ENCODE assay signal across 1 cellular context in the genomic region with DNA sequence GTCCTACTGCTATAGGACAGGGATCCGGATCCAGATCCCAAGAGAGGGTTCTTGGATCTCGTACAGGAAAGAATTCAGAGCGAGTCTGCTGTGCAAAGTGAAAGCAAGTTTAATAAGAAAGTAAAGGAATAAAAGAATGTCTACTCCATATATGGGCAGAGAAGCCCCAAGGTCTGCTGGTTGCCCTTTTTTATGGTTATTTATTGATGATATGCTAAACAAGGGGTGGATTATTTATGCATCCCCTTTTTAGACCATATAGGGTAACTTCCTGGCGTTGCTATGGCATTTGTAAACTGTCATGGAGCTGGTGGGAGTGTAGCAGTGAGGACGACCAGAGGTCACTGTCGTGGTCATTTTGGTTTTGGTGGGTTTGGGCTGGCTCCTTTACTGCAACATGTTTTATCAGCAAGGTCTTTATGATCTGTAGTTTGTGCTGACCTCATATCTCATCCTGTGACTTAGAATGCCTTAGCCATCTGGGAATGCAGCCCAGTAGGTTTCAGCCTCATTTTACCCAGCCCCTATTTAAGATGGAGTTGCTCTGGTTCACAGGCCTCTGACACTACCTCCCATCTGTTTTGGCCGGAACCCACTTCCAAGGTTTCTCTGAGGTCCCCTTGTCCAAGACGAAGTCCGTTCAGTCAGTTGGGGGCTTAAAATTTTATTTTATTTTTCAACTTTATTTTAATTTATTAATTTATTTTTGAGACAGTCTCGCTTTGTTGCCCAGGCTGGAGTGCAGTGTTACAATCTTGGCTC.
A peak's percentile ranks its signal among the peaks of the same experiment; 100 is the strongest.
TF ChIP-seq lines count a peak whose summit lies in the region.
"Not testable (repeated sequence)": the region's sequence is repeated elsewhere in the genome, so short reads cannot be mapped to it uniquely, and the experiment has no call there.

No MANE protein-coding gene starts in this region.

TF ChIP-seq in K562, 482 proteins besides CTCF, POLR2A, EP300 and RAD21 (continued from another document and continues in another):
- TF ChIP-seq VEZF1 (CRISPR knock-in tag; IDR thresholded peaks at IDR 0.05) (peak; percentile 64), HIVEP1 (CRISPR knock-in tag; IDR thresholded peaks at IDR 0.05) (peak; percentile 95), ERF (CRISPR knock-in tag; IDR thresholded peaks at IDR 0.05) (peak; percentile 97), ZNF561 (CRISPR knock-in tag; conservative IDR thresholded peaks at IDR 0.05) (peak; percentile 85; the same call in 1 of the 2 replicates), ZNF75A (CRISPR knock-in tag; IDR thresholded peaks at IDR 0.05) (peak; percentile 82; the same call in 1 of the 2 replicates), PPARD (CRISPR knock-in tag; IDR thresholded peaks at IDR 0.05) (peak; percentile 74; the same call in 1 of the 2 replicates), ZNF311 (CRISPR knock-in tag; IDR thresholded peaks at IDR 0.05) (peak; percentile 95), TCFL5 (CRISPR knock-in tag; conservative IDR thresholded peaks at IDR 0.05) (peak; percentile 92), NFXL1 (CRISPR knock-in tag; IDR thresholded peaks at IDR 0.05) (peak; percentile 91), ZNF507 (tag; conservative IDR thresholded peaks at IDR 0.05) (peak; percentile 53), ZNF644 (tag; IDR thresholded peaks at IDR 0.05; ENCODE audit: low read depth) (peak; percentile 98), YY1 (IDR thresholded peaks at IDR 0.05; ENCODE audit: borderline replicate concordance in 1 of 3, control insufficient read depth in 1 of 3, extremely low read depth in 1 of 3, insufficient read depth in 3 of 3, insufficient read length in 1 of 3, insufficient replicate concordance in 2 of 3, low read depth in 1 of 3, low read length in 2 of 3) (peak in 1 of 3 experiments; percentile 26), ZNF586 (CRISPR knock-in tag; conservative IDR thresholded peaks at IDR 0.05) (peak; percentile 86), TCF15 (CRISPR knock-in tag; IDR thresholded peaks at IDR 0.05) (peak; percentile 96), ZNF584 (CRISPR knock-in tag; IDR thresholded peaks at IDR 0.05; ENCODE audit: low read depth) (peak; percentile 97), NFE2L1 (tag; IDR thresholded peaks at IDR 0.05; ENCODE audit: borderline replicate concordance, low read depth) (peak; percentile 74; the same call in 1 of the 2 replicates), TEAD2 (tag; IDR thresholded peaks at IDR 0.05) (peak; percentile 92), ZNF668 (CRISPR knock-in tag; IDR thresholded peaks at IDR 0.05) (peak; percentile 97), GTF2A2 (tag; IDR thresholded peaks at IDR 0.05) (peak; percentile 95), BCL6 (CRISPR knock-in tag; IDR thresholded peaks at IDR 0.05) (peak; percentile 94), ZBTB11 (CRISPR knock-in tag; IDR thresholded peaks at IDR 0.05) (peak in 1 of 3 experiments; percentile 88; a peak in 2 of 6 replicates), ZSCAN32 (CRISPR knock-in tag; IDR thresholded peaks at IDR 0.05) (peak; percentile 78), E2F3 (CRISPR knock-in tag; IDR thresholded peaks at IDR 0.05) (peak; percentile 96), DIDO1 (tag; IDR thresholded peaks at IDR 0.05; ENCODE audit: low read depth) (peak; percentile 67; the same call in 1 of the 2 replicates), KLF13 (tag; IDR thresholded peaks at IDR 0.05; ENCODE audit: borderline replicate concordance, low read depth) (peak; percentile 66; the same call in 1 of the 2 replicates), NR2C2 (tag; IDR thresholded peaks at IDR 0.05) (peak; percentile 78), PTRF (tag; IDR thresholded peaks at IDR 0.05) (peak; percentile 96), ARID3B (CRISPR knock-in tag; IDR thresholded peaks at IDR 0.05; ENCODE audit: borderline replicate concordance) (peak; percentile 89; the same call in 1 of the 2 replicates), ELK3 (CRISPR knock-in tag; IDR thresholded peaks at IDR 0.05) (peak; percentile 87; the same call in 1 of the 2 replicates), DMBX1 (CRISPR knock-in tag; IDR thresholded peaks at IDR 0.05; ENCODE audit: borderline replicate concordance) (peak; percentile 99), ZNF41 (CRISPR knock-in tag; conservative IDR thresholded peaks at IDR 0.05) (peak; percentile 96)
- TF ChIP-seq, protein P1, sequence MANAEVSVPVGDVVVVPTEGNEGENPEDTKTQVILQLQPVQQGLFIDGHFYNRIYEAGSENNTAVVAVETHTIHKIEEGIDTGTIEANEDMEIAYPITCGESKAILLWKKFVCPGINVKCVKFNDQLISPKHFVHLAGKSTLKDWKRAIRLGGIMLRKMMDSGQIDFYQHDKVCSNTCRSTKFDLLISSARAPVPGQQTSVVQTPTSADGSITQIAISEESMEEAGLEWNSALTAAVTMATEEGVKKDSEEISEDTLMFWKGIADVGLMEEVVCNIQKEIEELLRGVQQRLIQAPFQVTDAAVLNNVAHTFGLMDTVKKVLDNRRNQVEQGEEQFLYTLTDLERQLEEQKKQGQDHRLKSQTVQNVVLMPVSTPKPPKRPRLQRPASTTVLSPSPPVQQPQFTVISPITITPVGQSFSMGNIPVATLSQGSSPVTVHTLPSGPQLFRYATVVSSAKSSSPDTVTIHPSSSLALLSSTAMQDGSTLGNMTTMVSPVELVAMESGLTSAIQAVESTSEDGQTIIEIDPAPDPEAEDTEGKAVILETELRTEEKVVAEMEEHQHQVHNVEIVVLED (CRISPR knock-in tag; IDR thresholded peaks at IDR 0.05), result peak; percentile 64
- not testable (repeated sequence) for TF ChIP-seq NR2C2 (CRISPR knock-in tag; IDR thresholded peaks at IDR 0.05)
- TF ChIP-seq, protein P2, sequence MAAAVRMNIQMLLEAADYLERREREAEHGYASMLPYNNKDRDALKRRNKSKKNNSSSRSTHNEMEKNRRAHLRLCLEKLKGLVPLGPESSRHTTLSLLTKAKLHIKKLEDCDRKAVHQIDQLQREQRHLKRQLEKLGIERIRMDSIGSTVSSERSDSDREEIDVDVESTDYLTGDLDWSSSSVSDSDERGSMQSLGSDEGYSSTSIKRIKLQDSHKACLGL (CRISPR knock-in tag; IDR thresholded peaks at IDR 0.05; ENCODE audit: borderline replicate concordance, poor library complexity, severe bottlenecking), result peak; percentile 46
- TF ChIP-seq, protein P3, sequence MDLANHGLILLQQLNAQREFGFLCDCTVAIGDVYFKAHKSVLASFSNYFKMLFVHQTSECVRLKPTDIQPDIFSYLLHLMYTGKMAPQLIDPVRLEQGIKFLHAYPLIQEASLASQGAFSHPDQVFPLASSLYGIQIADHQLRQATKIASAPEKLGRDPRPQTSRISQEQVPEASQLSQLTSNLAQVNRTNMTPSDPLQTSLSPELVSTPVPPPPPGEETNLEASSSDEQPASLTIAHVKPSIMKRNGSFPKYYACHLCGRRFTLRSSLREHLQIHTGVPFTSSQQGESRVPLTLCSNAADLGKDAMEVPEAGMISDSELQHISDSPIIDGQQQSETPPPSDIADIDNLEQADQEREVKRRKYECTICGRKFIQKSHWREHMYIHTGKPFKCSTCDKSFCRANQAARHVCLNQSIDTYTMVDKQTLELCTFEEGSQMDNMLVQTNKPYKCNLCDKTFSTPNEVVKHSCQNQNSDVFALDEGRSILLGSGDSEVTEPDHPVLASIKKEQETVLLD (IDR thresholded peaks at IDR 0.05), result 0 out of 2 replicates have a peak, but pooled peaks have one; percentile 16
- TF ChIP-seq, protein P4, sequence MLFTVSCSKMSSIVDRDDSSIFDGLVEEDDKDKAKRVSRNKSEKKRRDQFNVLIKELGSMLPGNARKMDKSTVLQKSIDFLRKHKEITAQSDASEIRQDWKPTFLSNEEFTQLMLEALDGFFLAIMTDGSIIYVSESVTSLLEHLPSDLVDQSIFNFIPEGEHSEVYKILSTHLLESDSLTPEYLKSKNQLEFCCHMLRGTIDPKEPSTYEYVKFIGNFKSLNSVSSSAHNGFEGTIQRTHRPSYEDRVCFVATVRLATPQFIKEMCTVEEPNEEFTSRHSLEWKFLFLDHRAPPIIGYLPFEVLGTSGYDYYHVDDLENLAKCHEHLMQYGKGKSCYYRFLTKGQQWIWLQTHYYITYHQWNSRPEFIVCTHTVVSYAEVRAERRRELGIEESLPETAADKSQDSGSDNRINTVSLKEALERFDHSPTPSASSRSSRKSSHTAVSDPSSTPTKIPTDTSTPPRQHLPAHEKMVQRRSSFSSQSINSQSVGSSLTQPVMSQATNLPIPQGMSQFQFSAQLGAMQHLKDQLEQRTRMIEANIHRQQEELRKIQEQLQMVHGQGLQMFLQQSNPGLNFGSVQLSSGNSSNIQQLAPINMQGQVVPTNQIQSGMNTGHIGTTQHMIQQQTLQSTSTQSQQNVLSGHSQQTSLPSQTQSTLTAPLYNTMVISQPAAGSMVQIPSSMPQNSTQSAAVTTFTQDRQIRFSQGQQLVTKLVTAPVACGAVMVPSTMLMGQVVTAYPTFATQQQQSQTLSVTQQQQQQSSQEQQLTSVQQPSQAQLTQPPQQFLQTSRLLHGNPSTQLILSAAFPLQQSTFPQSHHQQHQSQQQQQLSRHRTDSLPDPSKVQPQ (CRISPR knock-in tag; IDR thresholded peaks at IDR 0.05; ENCODE audit: borderline replicate concordance), result peak; percentile 71; the same call in 1 of the 2 replicates
- TF ChIP-seq, protein P5, sequence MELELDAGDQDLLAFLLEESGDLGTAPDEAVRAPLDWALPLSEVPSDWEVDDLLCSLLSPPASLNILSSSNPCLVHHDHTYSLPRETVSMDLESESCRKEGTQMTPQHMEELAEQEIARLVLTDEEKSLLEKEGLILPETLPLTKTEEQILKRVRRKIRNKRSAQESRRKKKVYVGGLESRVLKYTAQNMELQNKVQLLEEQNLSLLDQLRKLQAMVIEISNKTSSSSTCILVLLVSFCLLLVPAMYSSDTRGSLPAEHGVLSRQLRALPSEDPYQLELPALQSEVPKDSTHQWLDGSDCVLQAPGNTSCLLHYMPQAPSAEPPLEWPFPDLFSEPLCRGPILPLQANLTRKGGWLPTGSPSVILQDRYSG (tag; conservative IDR thresholded peaks at IDR 0.05; ENCODE audit: low read depth), result peak; percentile 99
- TF ChIP-seq, protein P6, sequence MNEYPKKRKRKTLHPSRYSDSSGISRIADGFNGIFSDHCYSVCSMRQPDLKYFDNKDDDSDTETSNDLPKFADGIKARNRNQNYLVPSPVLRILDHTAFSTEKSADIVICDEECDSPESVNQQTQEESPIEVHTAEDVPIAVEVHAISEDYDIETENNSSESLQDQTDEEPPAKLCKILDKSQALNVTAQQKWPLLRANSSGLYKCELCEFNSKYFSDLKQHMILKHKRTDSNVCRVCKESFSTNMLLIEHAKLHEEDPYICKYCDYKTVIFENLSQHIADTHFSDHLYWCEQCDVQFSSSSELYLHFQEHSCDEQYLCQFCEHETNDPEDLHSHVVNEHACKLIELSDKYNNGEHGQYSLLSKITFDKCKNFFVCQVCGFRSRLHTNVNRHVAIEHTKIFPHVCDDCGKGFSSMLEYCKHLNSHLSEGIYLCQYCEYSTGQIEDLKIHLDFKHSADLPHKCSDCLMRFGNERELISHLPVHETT (CRISPR knock-in tag; conservative IDR thresholded peaks at IDR 0.05 in 1 of 2, IDR thresholded peaks at IDR 0.05 in 1 of 2), result peak in 1 of 2 experiments; percentile 98; a peak in 2 of 4 replicates
